23 cellular contexts compared by ENCODE assay signal in genomic region chr2:202169131-202169530, GRCh38.
"Had no signal": no experiment of that assay in that cellular context is flagged by ENCODE, and none has a peak within 500 bp of the region (broad histone marks: within the 10 kb centered on the region; RNA-seq: fewer than 3 reads in every experiment).

No MANE protein-coding gene starts in this region.

- H3K4me3 ChIP-seq: MG63 had no signal

- H3K9me3 Mint-ChIP-seq: central memory CD8-positive, alpha-beta T cell had no signal

- H3K27ac Mint-ChIP-seq: brain, T-helper 17 cell had no signal

- H3K4me1 Mint-ChIP-seq: central memory CD8-positive, alpha-beta T cell had no signal

- H3K4me3 Mint-ChIP-seq: central memory CD8-positive, alpha-beta T cell; T-helper 17 cell had no signal

- ATAC-seq: activated CD4-positive, CD25-positive, alpha-beta regulatory T cell treated with anti-CD3 and anti-CD28 coated beads, Interleukin-2, amount 50 U/mL, for 24 hours; T-helper 17 cell had no signal

- DNase-seq: activated CD4-positive, alpha-beta T cell treated with anti-CD3 and anti-CD28 coated beads for 48 hours; activated CD4-positive, alpha-beta T cell treated with anti-CD3 and anti-CD28 coated beads, Interleukin-2, amount 50 U/mL, for 48 hours; activated effector memory CD4-positive, alpha-beta T cell treated with Interleukin-2 at 50 U/mL for 16 hours; activated naive CD4-positive, alpha-beta T cell; activated T-cell treated with anti-CD3 and anti-CD28 coated beads for 4 hours; amygdala; MG63; MV-4-11; NCI-H1105; NCI-H1436; NCI-H1694 treated with DMSO at 0.1 percent for 48 hours; NCI-H2029 treated with DMSO at 0.1 percent for 48 hours; NCI-H345; NCI-H510A; NCI-H526 treated with DMSO at 0.1 percent for 48 hours; NCI-H82; SIG-M5; T-helper 17 cell; T1000 had no signal

- H3K27ac ChIP-seq: KMS-11 had no signal

- H3K36me3 Mint-ChIP-seq: brain had no signal
